ENCODE assay signal across 13 cellular contexts in genomic region chr18:76994086-76994654, GRCh38.
"Had no signal": no experiment of that assay in that cellular context is flagged by ENCODE, and none has a peak within 500 bp of the region (broad histone marks: within the 10 kb centered on the region; RNA-seq: fewer than 3 reads in every experiment).

No MANE protein-coding gene starts in this region.

- ATAC-seq: left ventricle myocardium superior, natural killer cell, T-cell had no signal

- H3K4me3 ChIP-seq: thyroid gland had no signal

- DNase-seq: activated CD4-positive, CD25-positive, alpha-beta regulatory T cell treated with anti-CD3 and anti-CD28 coated beads, Interleukin-2, amount 50 U/mL, for 72 hours; activated effector memory CD4-positive, alpha-beta T cell treated with Interleukin-2 at 50 U/mL for 16 hours; activated naive CD4-positive, alpha-beta T cell treated with anti-CD3 and anti-CD28 coated beads, Interleukin-2, amount 50 U/mL, for 16 hours; islet precursor cell; left ventricle myocardium superior; mesendoderm; natural killer cell; posterior cingulate gyrus; stimulated activated CD4-positive, alpha-beta T cell treated with anti-CD3 and anti-CD28 coated beads, Interleukin-4, amount 100 ng/mL, for 4 hours; stimulated activated CD8-positive, alpha-beta memory T cell treated with anti-CD3 and anti-CD28 coated beads, Interleukin-4, amount 100 ng/mL, for 48 hours; T-cell; T1000; thyroid gland had no signal

- H3K36me3 ChIP-seq: thyroid gland had no signal

- H3K27me3 ChIP-seq: thyroid gland had no signal

- H3K9me3 ChIP-seq: thyroid gland had no signal

- H3K27ac ChIP-seq: thyroid gland had no signal
